2 cellular contexts compared by ENCODE assay signal in genomic region chr5:10539685-10539998, GRCh38.
TF ChIP-seq lines count a peak whose summit lies in the region.

No MANE protein-coding gene starts in this region.

TF ChIP-seq in SK-N-SH, 30 proteins besides CTCF, POLR2A, EP300 and RAD21:
- no peak for TF ChIP-seq RCOR1 (IDR thresholded peaks at IDR 0.05; ENCODE audit: low read length)
- no peak for TF ChIP-seq MXI1 (IDR thresholded peaks at IDR 0.05; ENCODE audit: low read depth, low read length)
- TF ChIP-seq TAF1 (IDR thresholded peaks at IDR 0.05; ENCODE audit: borderline replicate concordance, low read depth, low read length), result no peak
- no peak for TF ChIP-seq PBX3 (IDR thresholded peaks at IDR 0.05)
- TF ChIP-seq MAX (IDR thresholded peaks at IDR 0.05; ENCODE audit: low read depth), result no peak
- TF ChIP-seq MEF2A (IDR thresholded peaks at IDR 0.05; ENCODE audit: borderline replicate concordance, low read depth), result no peak
- TF ChIP-seq USF1 (IDR thresholded peaks at IDR 0.05; ENCODE audit: borderline replicate concordance, low read depth), result no peak
- TF ChIP-seq RXRA (IDR thresholded peaks at IDR 0.05; ENCODE audit: borderline replicate concordance, low read depth), result no peak
- TF ChIP-seq TEAD4 (IDR thresholded peaks at IDR 0.05; ENCODE audit: borderline replicate concordance, insufficient read depth), result no peak
- TF ChIP-seq JUND (IDR thresholded peaks at IDR 0.05), result no peak
- TF ChIP-seq USF2 (IDR thresholded peaks at IDR 0.05; ENCODE audit: borderline replicate concordance, low read depth, low read length), result no peak
- TF ChIP-seq ZBTB33 (IDR thresholded peaks at IDR 0.05; ENCODE audit: borderline replicate concordance, low read depth), result no peak
- no peak for TF ChIP-seq IRF3 (IDR thresholded peaks at IDR 0.05; ENCODE audit: low read depth, low read length)
- no peak for TF ChIP-seq ELF1 (IDR thresholded peaks at IDR 0.05)
- no peak for TF ChIP-seq REST (IDR thresholded peaks at IDR 0.05; ENCODE audit: low read depth, low read length)
- no peak for TF ChIP-seq TCF12 (IDR thresholded peaks at IDR 0.05)
- no peak for TF ChIP-seq CHD2 (IDR thresholded peaks at IDR 0.05; ENCODE audit: low read length, partially characterized antibody)

TF ChIP-seq in SK-N-SH treated with all-trans-retinoic acid at 6 μM for 48 hours, 23 proteins besides CTCF, POLR2A, EP300 and RAD21:
- TF ChIP-seq SNAI2 (CRISPR knock-in tag; IDR thresholded peaks at IDR 0.05) (no peak), ESRRG (CRISPR knock-in tag; IDR thresholded peaks at IDR 0.05) (no peak), TCF4 (CRISPR knock-in tag; IDR thresholded peaks at IDR 0.05; ENCODE audit: borderline replicate concordance) (no peak), ZFP3 (CRISPR knock-in tag; IDR thresholded peaks at IDR 0.05) (no peak), CSRNP3 (CRISPR knock-in tag; IDR thresholded peaks at IDR 0.05) (no peak), CSDC2 (CRISPR knock-in tag; IDR thresholded peaks at IDR 0.05) (no peak)
